In the genomic region with DNA sequence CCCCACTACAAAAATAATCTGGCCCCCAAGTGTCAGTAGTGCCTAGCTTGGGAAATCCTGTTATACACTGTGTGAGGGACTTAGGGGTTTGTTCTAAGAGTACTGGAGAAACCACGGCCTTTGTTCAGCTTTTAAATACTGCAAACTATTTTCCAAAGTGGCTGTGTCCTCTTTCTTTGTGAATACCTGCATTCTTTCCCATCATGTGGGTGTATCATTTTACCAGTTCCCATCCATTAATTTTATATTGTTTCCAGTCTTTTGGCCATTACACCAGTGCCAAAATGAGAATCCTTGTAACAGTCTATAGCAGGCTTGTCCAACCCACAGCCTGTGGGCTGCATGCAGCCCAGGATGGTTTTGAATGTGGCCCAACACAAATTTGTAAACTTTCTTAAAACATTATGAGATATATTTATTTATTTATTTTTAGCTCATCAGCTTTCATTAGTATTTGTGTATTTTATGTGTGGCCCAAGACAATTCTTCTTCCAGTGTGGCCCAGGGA, we compare ENCODE assay signal across 21 cellular contexts. TPM values are rescaled to one million over a fixed set of nuclear protein-coding genes. Genes with fewer than 3 reads are reported as not detected.
DNase-seq lines count a peak whose midpoint lies in the region; ATAC-seq and TF ChIP-seq lines count a peak whose summit lies in the region.
"Had no signal": no experiment of that assay in that cellular context is flagged by ENCODE, and none has a peak within 500 bp of the region (broad histone marks: within the 10 kb centered on the region; RNA-seq: fewer than 3 reads in every experiment).

No MANE protein-coding gene starts in this region.

- no peaks in the 10 kb centered on the region for H4K20me1 ChIP-seq in H9 (ENCODE audit: control insufficient read depth, insufficient read depth, insufficient read length)

- H4K5ac ChIP-seq in H9 (ENCODE audit: insufficient read length, low read depth, low read length), result no peak overlapping the region

- H3K4me3 ChIP-seq in RWPE2 (ENCODE audit: severe bottlenecking), result no peak overlapping the region
- no peak overlapping the region for H3K4me3 ChIP-seq in esophagus squamous epithelium
- H3K4me3 ChIP-seq in skin epidermis, result no peak overlapping the region
- H3K4me3 ChIP-seq: right lobe of liver had no signal

- H3K36me3 ChIP-seq in RWPE2 (ENCODE audit: low read depth), result no peaks in the 10 kb centered on the region
- H3K36me3 ChIP-seq in esophagus squamous epithelium, result no peaks in the 10 kb centered on the region
- H3K36me3 ChIP-seq: right lobe of liver had no signal

- no peak overlapping the region for H3K4me3 Mint-ChIP-seq in H9
- H3K4me3 Mint-ChIP-seq: activated CD8-positive, alpha-beta T cell treated with anti-CD3 and anti-CD28 coated beads for 36 hours; activated T-cell treated with anti-CD3 and anti-CD28 coated beads, Interleukin-2, amount 50 U/mL, for 4 hours; B cell; IgD-negative memory B cell; stimulated activated naive CD8-positive, alpha-beta T cell treated with anti-CD3 and anti-CD28 coated beads, Interleukin-15, amount 100 ng/mL, for 72 hours; T-cell had no signal

- H3K23ac ChIP-seq in H9 (ENCODE audit: insufficient read length, low read depth, low read length), result no peak overlapping the region

- H3K36me3 Mint-ChIP-seq in H9 (ENCODE audit: insufficient read depth in 1 of 3, low read depth in 3 of 3), result no peaks in the 10 kb centered on the region
- H3K36me3 Mint-ChIP-seq: activated naive CD4-positive, alpha-beta T cell treated with anti-CD3 and anti-CD28 coated beads, Interleukin-2, amount 50 U/mL, for 72 hours; IgD-negative memory B cell; T-cell had no signal

- H3T11ph ChIP-seq in H9 (ENCODE audit: low read length), result no peak overlapping the region

- H3K27ac Mint-ChIP-seq in H9, result peak overlapping the region in 2 of 3 experiments; percentile 1 to 65; a peak in 1 of 7 replicates
- H3K27ac Mint-ChIP-seq: activated CD8-positive, alpha-beta T cell treated with anti-CD3 and anti-CD28 coated beads for 36 hours; activated naive CD4-positive, alpha-beta T cell treated with anti-CD3 and anti-CD28 coated beads, Interleukin-2, amount 50 U/mL, for 72 hours; B cell; IgD-negative memory B cell; stimulated activated naive CD8-positive, alpha-beta T cell treated with anti-CD3 and anti-CD28 coated beads, Interleukin-15, amount 100 ng/mL, for 72 hours; T-cell had no signal

- H3K27me3 ChIP-seq in H9 (ENCODE audit: insufficient read depth, low read length), result no peaks in the 10 kb centered on the region
- no peaks in the 10 kb centered on the region for H3K27me3 ChIP-seq in RWPE2 (ENCODE audit: insufficient read depth, poor library complexity, severe bottlenecking)
- H3K27me3 ChIP-seq in esophagus squamous epithelium, result no peaks in the 10 kb centered on the region
- H3K27me3 ChIP-seq: right lobe of liver had no signal

- intact Hi-C loops in esophagus squamous epithelium (cut with DNase I), result no loop called here

- H3K18ac ChIP-seq in H9 (ENCODE audit: insufficient read length, low read depth, low read length), result no peak overlapping the region

- H2BK120ac ChIP-seq in H9 (ENCODE audit: low read depth, low read length, poor library complexity, severe bottlenecking), result no peak overlapping the region

- H3K4me2 ChIP-seq in H9 (ENCODE audit: insufficient read depth, insufficient read length, low read length), result no peak overlapping the region

- H3K27me3 Mint-ChIP-seq in H9 (ENCODE audit: low read depth), result peaks cover 1% of the 10 kb centered on the region; the same call in 1 of the 2 replicates

- H3K79me2 ChIP-seq in H9 (ENCODE audit: insufficient read depth, low read length), result no peaks in the 10 kb centered on the region

- no peak overlapping the region for H3K4ac ChIP-seq in H9 (ENCODE audit: low read depth, low read length)

- DNase-seq in H9, result no peak
- no peak for DNase-seq in RWPE2 (ENCODE audit: low spot score)
- DNase-seq in esophagus squamous epithelium (lab: John Stamatoyannopoulos, UW), result no peak
- no peak for DNase-seq in NCI-H1105 treated with DMSO at 0.1 percent for 48 hours (lab: John Stamatoyannopoulos, UW)
- DNase-seq: activated CD8-positive, alpha-beta T cell treated with anti-CD3 and anti-CD28 coated beads for 36 hours; activated T-cell treated with anti-CD3 and anti-CD28 coated beads, Interleukin-2, amount 50 U/mL, for 4 hours; effector CD4-positive, alpha-beta T cell; kidney; occipital lobe; stimulated activated CD4-positive, alpha-beta T cell treated with anti-CD3 and anti-CD28 coated beads, Interleukin-1b, Interleukin-23, amount 100 ng/mL, for 48 hours; stimulated activated naive CD8-positive, alpha-beta T cell treated with anti-CD3 and anti-CD28 coated beads, Interleukin-15, amount 100 ng/mL, for 72 hours; T-cell had no signal

- H3K56ac ChIP-seq in H9 (ENCODE audit: insufficient read length, low read depth, low read length), result no peak overlapping the region

- H3K27ac ChIP-seq in H9 (ENCODE audit: insufficient read length, low read depth, low read length) (no peak overlapping the region), RWPE2 (ENCODE audit: poor library complexity, severe bottlenecking) (peak overlapping the region; percentile 84), esophagus squamous epithelium (peak overlapping the region; percentile 76 to 87 (median 80)), skin epidermis (peak overlapping the region in 13 of 21 experiments; percentile 5 to 72 (median 50))
- H3K27ac ChIP-seq: right lobe of liver had no signal

- H3K4me1 ChIP-seq in H9 (ENCODE audit: insufficient read depth, low read length) (peaks cover 3% of the 10 kb centered on the region; the same call in 1 of the 2 replicates), RWPE2 (ENCODE audit: insufficient read depth, poor library complexity, severe bottlenecking) (peaks cover 42% of the 10 kb centered on the region), esophagus squamous epithelium (peaks cover 55 to 100% (median 70%) of the 10 kb centered on the region in 3 donors)

- no peak overlapping the region for H3K14ac ChIP-seq in H9 (ENCODE audit: insufficient read depth, low read length)

- H3K4me1 Mint-ChIP-seq in H9, result peaks cover 15 to 17% of the 10 kb centered on the region in 2 experiments
- H3K4me1 Mint-ChIP-seq: stimulated activated naive CD8-positive, alpha-beta T cell treated with anti-CD3 and anti-CD28 coated beads, Interleukin-15, amount 100 ng/mL, for 72 hours; T-cell had no signal

- no peaks in the 10 kb centered on the region for H3K23me2 ChIP-seq in H9 (ENCODE audit: insufficient read length, low read depth, low read length, poor library complexity, severe bottlenecking)

- no peak overlapping the region for H2AK5ac ChIP-seq in H9 (ENCODE audit: insufficient read length, low read length)

- H3K79me1 ChIP-seq in H9 (ENCODE audit: insufficient read depth, low read depth, low read length, poor library complexity, severe bottlenecking), result no peaks in the 10 kb centered on the region

- no peak overlapping the region for H4K8ac ChIP-seq in H9 (replicated peaks; ENCODE audit: insufficient read length, low read depth, low read length)

- no CpG with 5 or more reads among the region's 1 CpG for WGBS in H9 (ENCODE audit: extremely low coverage, insufficient read length, low lambda C conversion rate)
- WGBS in esophagus squamous epithelium, 2 donors, result 43 to 50% methylated on average over 1 of the region's 1 CpG

- no peak for TF ChIP-seq CTCF in H9 (conservative IDR thresholded peaks at IDR 0.05)
- TF ChIP-seq CTCF in RWPE2 (IDR thresholded peaks at IDR 0.05; ENCODE audit: poor library complexity, severe bottlenecking), result no peak
- no peak for TF ChIP-seq CTCF in esophagus squamous epithelium (IDR thresholded peaks at IDR 0.05)

- no peak overlapping the region for H2BK15ac ChIP-seq in H9 (ENCODE audit: low read depth, low read length)

- no peak overlapping the region for H4K91ac ChIP-seq in H9 (ENCODE audit: insufficient read length, low read depth, low read length)

- no peak overlapping the region for H2BK20ac ChIP-seq in H9 (ENCODE audit: low read depth, low read length, poor library complexity, severe bottlenecking)

- no peak for TF ChIP-seq POLR2A in esophagus squamous epithelium (IDR thresholded peaks at IDR 0.05)

- H3K9me3 ChIP-seq in H9 (ENCODE audit: control insufficient read depth, low read depth, low read length) (no peaks in the 10 kb centered on the region), RWPE2 (ENCODE audit: severe bottlenecking) (no peaks in the 10 kb centered on the region), esophagus squamous epithelium (no peaks in the 10 kb centered on the region)
- H3K9me3 ChIP-seq: right lobe of liver had no signal

- no peak overlapping the region for H2BK5ac ChIP-seq in H9 (ENCODE audit: insufficient read length, low read length)

- H2AFZ ChIP-seq in H9 (ENCODE audit: low read length), result no peak overlapping the region

- no peak overlapping the region for H3K9ac ChIP-seq in H9 (ENCODE audit: extremely low read depth, insufficient read length, low read length)

- no peaks in the 10 kb centered on the region for H3K9me3 Mint-ChIP-seq in H9
- H3K9me3 Mint-ChIP-seq: activated CD8-positive, alpha-beta T cell treated with anti-CD3 and anti-CD28 coated beads for 36 hours; activated naive CD4-positive, alpha-beta T cell treated with anti-CD3 and anti-CD28 coated beads, Interleukin-2, amount 50 U/mL, for 72 hours; activated T-cell treated with anti-CD3 and anti-CD28 coated beads, Interleukin-2, amount 50 U/mL, for 4 hours; IgD-negative memory B cell; stimulated activated naive CD8-positive, alpha-beta T cell treated with anti-CD3 and anti-CD28 coated beads, Interleukin-15, amount 100 ng/mL, for 72 hours; T-cell had no signal

- no peak for ATAC-seq in RWPE2 (ENCODE audit: low read depth)
- ATAC-seq in GM18517 (IDR thresholded peaks at IDR 0.05; ENCODE audit: unreplicated experiment), result no peak
- ATAC-seq in HG03175 (IDR thresholded peaks at IDR 0.05; ENCODE audit: unreplicated experiment), result no peak
- no peak for ATAC-seq in GM19463 (IDR thresholded peaks at IDR 0.05; ENCODE audit: unreplicated experiment)
- ATAC-seq: activated CD8-positive, alpha-beta T cell treated with anti-CD3 and anti-CD28 coated beads for 36 hours; activated T-cell treated with anti-CD3 and anti-CD28 coated beads, Interleukin-2, amount 50 U/mL, for 4 hours; stimulated activated naive CD8-positive, alpha-beta T cell treated with anti-CD3 and anti-CD28 coated beads, Interleukin-15, amount 100 ng/mL, for 72 hours; T-cell had no signal

- no peak overlapping the region for H2BK12ac ChIP-seq in H9 (ENCODE audit: insufficient read length, low read depth, low read length)

RNA-seq across cellular contexts. Expression of gene ITPRIPL2, which starts 23.9 kb away (rescaled TPM):
- total RNA-seq in H9 (2021) (8.8 and 9.1 TPM in 2 replicates), esophagus squamous epithelium (10 to 100 TPM; 18.3 to 78.6 (median 42.4) TPM)

RNA-seq across cellular contexts. Expression of gene SYT17, which starts 30.4 kb away (rescaled TPM):
- total RNA-seq in H9 (2021) (2.6 and 3.0 TPM in 2 replicates), esophagus squamous epithelium (1 to 10 TPM in 3 of 4 donors, under 1 TPM in 1; 0.88 to 7.6 (median 4.7) TPM)
- total RNA-seq: activated naive CD4-positive, alpha-beta T cell treated with anti-CD3 and anti-CD28 coated beads, Interleukin-2, amount 50 U/mL, for 72 hours; G401 had no signal
